Comparison of ENCODE assay signal across 12 cellular contexts in the genomic region with DNA sequence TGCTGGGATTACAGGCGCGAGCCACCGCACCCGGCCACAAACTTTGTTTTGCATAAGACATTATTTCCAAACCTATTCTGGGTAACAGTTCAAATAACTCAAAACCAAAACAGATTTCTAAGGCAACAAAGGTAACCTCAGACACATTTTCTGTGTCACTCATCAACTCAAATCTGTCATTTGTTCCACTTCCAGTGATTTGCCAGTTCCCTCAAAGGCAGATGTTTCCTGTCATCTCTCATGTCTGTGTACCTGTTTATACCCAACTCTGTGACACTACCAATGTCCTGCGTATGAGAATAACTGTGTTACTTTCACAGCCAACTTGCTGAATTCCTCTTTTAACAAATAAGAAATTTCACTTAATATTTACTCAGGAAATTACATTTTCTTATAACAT. TPM values are rescaled to one million over a fixed set of nuclear protein-coding genes. Genes with fewer than 3 reads are reported as not detected.
DNase-seq lines count a peak whose midpoint lies in the region; ATAC-seq, FAIRE-seq and TF ChIP-seq lines count a peak whose summit lies in the region.
"Had no signal": no experiment of that assay in that cellular context is flagged by ENCODE, and none has a peak within 500 bp of the region (broad histone marks: within the 10 kb centered on the region; RNA-seq: fewer than 3 reads in every experiment).

No MANE protein-coding gene starts in this region.

- H3K4me3 Mint-ChIP-seq in nephron progenitor cell: no peak overlapping the region

- H3K4me1 Mint-ChIP-seq in nephron progenitor cell: no peaks in the 10 kb centered on the region

- H3K4me1 ChIP-seq in BLaER1 (peaks cover 38% of the 10 kb centered on the region), psoas muscle (no peaks in the 10 kb centered on the region)

- intact Hi-C loops in psoas muscle (cut with DNase I): no loop called here

- H4K20me1 ChIP-seq in BLaER1: no peaks in the 10 kb centered on the region

- H3K36me3 ChIP-seq in BLaER1 (no peaks in the 10 kb centered on the region), psoas muscle (ENCODE audit: insufficient read depth in 1 of 2, low read depth in 1 of 2) (no peaks in the 10 kb centered on the region)

- ATAC-seq in GM19043 (IDR thresholded peaks at IDR 0.05; ENCODE audit: low read depth, unreplicated experiment) (peak; percentile 76), HG02610 (IDR thresholded peaks at IDR 0.05; ENCODE audit: unreplicated experiment) (peak; percentile 91), HG03378 (IDR thresholded peaks at IDR 0.05; ENCODE audit: unreplicated experiment) (peak; percentile 93), psoas muscle (no peak)

- no peaks in the 10 kb centered on the region for H3K27me3 Mint-ChIP-seq in nephron progenitor cell (ENCODE audit: low read depth, poor library complexity)
- H3K27me3 Mint-ChIP-seq: progenitor cell of endocrine pancreas had no signal

- H3K27ac Mint-ChIP-seq in nephron progenitor cell: no peak overlapping the region
- H3K27ac Mint-ChIP-seq: progenitor cell of endocrine pancreas had no signal

- no peaks in the 10 kb centered on the region for H3K9me3 Mint-ChIP-seq in nephron progenitor cell

- H3K4me2 ChIP-seq in BLaER1: peak overlapping the region; percentile 11

- no peaks in the 10 kb centered on the region for H3K36me3 Mint-ChIP-seq in nephron progenitor cell (ENCODE audit: low read depth)

- H3K4me3 ChIP-seq in BLaER1 (no peak overlapping the region), psoas muscle (no peak overlapping the region)

- H3K9me3 ChIP-seq in BLaER1 (no peaks in the 10 kb centered on the region), psoas muscle (no peaks in the 10 kb centered on the region)

- TF ChIP-seq CTCF in psoas muscle (IDR thresholded peaks at IDR 0.05) (no peak), nephron progenitor cell (IDR thresholded peaks at IDR 0.05) (no peak)

- no peaks in the 10 kb centered on the region for H3K27me3 ChIP-seq in BLaER1
- H3K27me3 ChIP-seq in psoas muscle (ENCODE audit: insufficient read depth in 3 of 3, low read length in 2 of 3): no peaks in the 10 kb centered on the region

- no peak for FAIRE-seq in HTR-8/SVneo (lab: Jason Lieb, UNC)

- DNase-seq in HTR-8/SVneo (ENCODE audit: insufficient read length, low spot score) (no peak), inferior parietal cortex (ENCODE audit: extremely low spot score) (no peak), psoas muscle (no peak), nephron progenitor cell (no peak)
- DNase-seq: anterior cingulate cortex, HCEC 1CT, NCI-H774 had no signal

- 73 to 84% (median 79%) methylated on average over 5 of the region's 5 CpGs for WGBS in psoas muscle, 3 donors

- H3K27ac ChIP-seq in BLaER1 (no peak overlapping the region; the same call in 1 of the 2 replicates), psoas muscle (no peak overlapping the region)

- no peak overlapping the region for H3K9ac ChIP-seq in BLaER1

RNA-seq across cellular contexts. Expression of a gene that starts 54.4 kb away (rescaled TPM):
- total RNA-seq in psoas muscle: 1 to 10 TPM in 1 of 4 donors, under 1 TPM in 3; 0.10 to 1.7 (median 0.66) TPM
- polyA plus RNA-seq in psoas muscle: under 1 TPM; 0.13 to 0.65 (median 0.18) TPM

Comparison
In these comparisons a context has a peak if more than half of its experiments do, and no peak if none do; other contexts are left out.
1. ATAC-seq: peak in GM19043 (single experiment), HG02610 (single experiment) and HG03378 (single experiment); none in psoas muscle (0 of 4).